16 cellular contexts compared by ENCODE assay signal in genomic region chr2:66561645-66562336, GRCh38.
DNase-seq lines count a peak whose midpoint lies in the region; ATAC-seq and TF ChIP-seq lines count a peak whose summit lies in the region.
"Had no signal": no experiment of that assay in that cellular context is flagged by ENCODE, and none has a peak within 500 bp of the region (broad histone marks: within the 10 kb centered on the region; RNA-seq: fewer than 3 reads in every experiment).

No MANE protein-coding gene starts in this region.

- H3F3A ChIP-seq in MM.1S (ENCODE audit: insufficient read depth, low read length) = no peaks in the 10 kb centered on the region

- H3K27ac Mint-ChIP-seq in endothelial cell (ENCODE audit: unreplicated experiment) = peak overlapping the region; percentile 96
- H3K27ac Mint-ChIP-seq: activated naive CD4-positive, alpha-beta T cell treated with anti-CD3 and anti-CD28 coated beads, Interleukin-2, amount 50 U/mL, for 24 hours; memory B cell had no signal

- H3K27ac ChIP-seq in MM.1S (ENCODE audit: low read length) = no peak overlapping the region
- H3K27ac ChIP-seq: epithelial cell of prostate, WERI-Rb-1 had no signal

- no peaks in the 10 kb centered on the region for H4K20me1 ChIP-seq in MM.1S (ENCODE audit: insufficient read depth, low read length)

- no peaks in the 10 kb centered on the region for H3K27me3 Mint-ChIP-seq in endothelial cell (ENCODE audit: unreplicated experiment)

- no peaks in the 10 kb centered on the region for H3K36me3 Mint-ChIP-seq in endothelial cell (ENCODE audit: low read depth, unreplicated experiment)
- H3K36me3 Mint-ChIP-seq: activated naive CD4-positive, alpha-beta T cell treated with anti-CD3 and anti-CD28 coated beads, Interleukin-2, amount 50 U/mL, for 24 hours; memory B cell had no signal

- H3K9me3 ChIP-seq in MM.1S (replicated peaks; ENCODE audit: insufficient read depth, low read length) = no peaks in the 10 kb centered on the region

- no peak overlapping the region for H3K4me3 ChIP-seq in MM.1S (ENCODE audit: low read length)

- H3K4me2 ChIP-seq in MM.1S (ENCODE audit: low read depth, low read length) = no peak overlapping the region

- H3K27me3 ChIP-seq in MM.1S (replicated peaks; ENCODE audit: insufficient read depth, low read length) = no peaks in the 10 kb centered on the region

- TF ChIP-seq CTCF in MM.1S (IDR thresholded peaks at IDR 0.05; ENCODE audit: low read length) (no peak), endothelial cell (IDR thresholded peaks at IDR 0.05; ENCODE audit: unreplicated experiment) (no peak)

- no peak overlapping the region for H2AFZ ChIP-seq in MM.1S (ENCODE audit: low read length)

- H3K4me3 Mint-ChIP-seq in endothelial cell (ENCODE audit: unreplicated experiment) = no peak overlapping the region
- H3K4me3 Mint-ChIP-seq: activated naive CD4-positive, alpha-beta T cell treated with anti-CD3 and anti-CD28 coated beads, Interleukin-2, amount 50 U/mL, for 24 hours; memory B cell had no signal

- H3K36me3 ChIP-seq in MM.1S (replicated peaks; ENCODE audit: insufficient read depth, low read length) = no peaks in the 10 kb centered on the region
- H3K36me3 ChIP-seq: WERI-Rb-1 had no signal

- H3K9ac ChIP-seq in MM.1S (ENCODE audit: low read length) = no peak overlapping the region

- no peaks in the 10 kb centered on the region for H3K4me1 ChIP-seq in MM.1S (ENCODE audit: low read length)

- H3K79me2 ChIP-seq in MM.1S (ENCODE audit: low read length) = no peaks in the 10 kb centered on the region

- ATAC-seq in HG03469 (IDR thresholded peaks at IDR 0.05; ENCODE audit: unreplicated experiment) = no peak
- ATAC-seq in GM19023 (IDR thresholded peaks at IDR 0.05; ENCODE audit: unreplicated experiment) = no peak
- ATAC-seq: SK-N-SH treated with all-trans-retinoic acid at 6 μM for 48 hours had no signal

- no peaks in the 10 kb centered on the region for H3K9me3 Mint-ChIP-seq in endothelial cell (ENCODE audit: unreplicated experiment)
- H3K9me3 Mint-ChIP-seq: activated naive CD4-positive, alpha-beta T cell treated with anti-CD3 and anti-CD28 coated beads, Interleukin-2, amount 50 U/mL, for 24 hours; memory B cell had no signal

- no peaks in the 10 kb centered on the region for H3K9me2 ChIP-seq in MM.1S (replicated peaks; ENCODE audit: insufficient read depth, low read length)

- H3K4me1 Mint-ChIP-seq in endothelial cell (ENCODE audit: unreplicated experiment) = peaks cover 16% of the 10 kb centered on the region
- H3K4me1 Mint-ChIP-seq: activated naive CD4-positive, alpha-beta T cell treated with anti-CD3 and anti-CD28 coated beads, Interleukin-2, amount 50 U/mL, for 24 hours; memory B cell had no signal

- DNase-seq in COR-L47 (lab: John Stamatoyannopoulos, UW) (peak; percentile 19), MM.1S (peak; percentile 25), endothelial cell (ENCODE audit: low spot score) (no peak), myocyte (ENCODE audit: low read depth) (peak; percentile 38), HuH-7.5 (ENCODE audit: low spot score) (no peak), NCI-H82 treated with DMSO at 0.1 percent for 48 hours (lab: John Stamatoyannopoulos, UW; ENCODE audit: unreplicated experiment) (no peak)
- DNase-seq: hypothalamus; NCI-H2171; stimulated activated CD4-positive, alpha-beta T cell treated with anti-CD3 and anti-CD28 coated beads, Interleukin-2, amount 100 ng/mL, for 24 hours; WERI-Rb-1 had no signal

Comparison
In these comparisons a context has a peak if more than half of its experiments do, and no peak if none do; other contexts are left out.
1. DNase-seq: peak in COR-L47 (single experiment), MM.1S (single experiment) and myocyte (single experiment); none in endothelial cell (single experiment), HuH-7.5 (single experiment) and NCI-H82 treated with DMSO at 0.1 percent for 48 hours (single experiment).